In the genomic region with DNA sequence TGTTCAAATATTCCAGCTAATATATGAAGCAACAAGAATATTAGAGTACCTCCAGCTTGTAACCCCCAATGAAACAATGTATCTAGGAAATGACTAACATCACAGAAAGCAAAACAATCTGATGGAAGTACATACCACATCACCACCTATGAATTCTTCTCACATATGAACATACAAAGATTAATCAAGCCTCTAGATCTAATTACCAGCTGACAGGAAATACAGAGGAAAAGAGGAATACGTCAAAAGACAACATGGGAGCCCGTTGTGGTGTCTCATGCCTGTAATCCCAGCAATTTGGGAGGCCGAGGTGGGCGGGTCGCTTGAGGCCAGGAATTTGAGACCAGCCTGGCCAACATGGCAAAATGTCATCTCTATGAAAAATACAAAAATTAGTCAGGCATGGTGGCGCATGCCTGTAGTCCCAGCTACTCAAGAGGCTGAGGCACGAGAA, we compare ENCODE assay signal across 14 cellular contexts. TPM values are rescaled to one million over a fixed set of nuclear protein-coding genes. Genes with fewer than 3 reads are reported as not detected.
DNase-seq lines count a peak whose midpoint lies in the region; ATAC-seq and TF ChIP-seq lines count a peak whose summit lies in the region.
"Had no signal": no experiment of that assay in that cellular context is flagged by ENCODE, and none has a peak within 500 bp of the region (broad histone marks: within the 10 kb centered on the region; RNA-seq: fewer than 3 reads in every experiment).

No MANE protein-coding gene starts in this region.

- H3K4me2 ChIP-seq in mammary epithelial cell (ENCODE audit: insufficient read depth, low read depth, low read length): peak overlapping the region; percentile 40
- H3K4me2 ChIP-seq: BLaER1 treated with 17β-estradiol and CSF1 and Interleukin-3, amounts not matched to agents 10 nM and 100 nM had no signal

- intact Hi-C loops in mammary epithelial cell (cut with micrococcal nuclease): loop anchor here (1.0 kb wide), 2 partner anchors 8 to 14 kb away; partner anchors contain the start of genes GMPR2 and NEDD8

- H4K20me1 ChIP-seq in mammary epithelial cell (ENCODE audit: insufficient read depth, low read length): no peaks in the 10 kb centered on the region

- TF ChIP-seq CTCF in mammary epithelial cell (conservative IDR thresholded peaks at IDR 0.05 in 1 of 2, IDR thresholded peaks at IDR 0.05 in 1 of 2; ENCODE audit: extremely low read depth in 1 of 2, insufficient read depth in 1 of 2, low read depth in 1 of 2, low read length in 2 of 2) (no peak), lung (IDR thresholded peaks at IDR 0.05; ENCODE audit: control extremely low read depth, extremely low read depth) (no peak)

- peak overlapping the region; percentile 74 for H3K27ac ChIP-seq in mammary epithelial cell (ENCODE audit: insufficient read depth, low read depth, low read length)
- H3K27ac ChIP-seq in lung (ENCODE audit: low read depth in 1 of 2, low read length in 1 of 2): peak overlapping the region; percentile 23 to 31
- H3K27ac ChIP-seq: BLaER1 treated with 17β-estradiol and CSF1 and Interleukin-3, amounts not matched to agents 10 nM and 100 nM; prostate gland had no signal

- H3K27me3 ChIP-seq in mammary epithelial cell (ENCODE audit: insufficient read depth, low read length): no peaks in the 10 kb centered on the region
- H3K27me3 ChIP-seq in lung (ENCODE audit: control insufficient read depth, insufficient read depth): no peaks in the 10 kb centered on the region
- H3K27me3 ChIP-seq: BLaER1 treated with 17β-estradiol and CSF1 and Interleukin-3, amounts not matched to agents 10 nM and 100 nM had no signal

- H3K4me3 ChIP-seq in mammary epithelial cell (replicated peaks in 1 of 3; ENCODE audit: insufficient read depth in 1 of 3, low read depth in 2 of 3, low read length in 3 of 3) (no peak overlapping the region), lung (no peak overlapping the region)
- H3K4me3 ChIP-seq: BLaER1 treated with 17β-estradiol and CSF1 and Interleukin-3, amounts not matched to agents 10 nM and 100 nM; prostate gland had no signal

- H3K79me2 ChIP-seq in mammary epithelial cell (ENCODE audit: insufficient read depth, low read length): peaks cover 82% of the 10 kb centered on the region

- WGBS in mammary epithelial cell (ENCODE audit: low coverage, missing lambda C conversion rate): 46% methylated on average over 7 of the region's 7 CpGs
- 80 to 88% methylated on average over 7 of the region's 7 CpGs for WGBS in lung, 2 donors

- H3K9me3 ChIP-seq in mammary epithelial cell (replicated peaks; ENCODE audit: insufficient read depth, low read length) (no peaks in the 10 kb centered on the region), lung (ENCODE audit: control insufficient read depth in 2 of 2, insufficient read depth in 1 of 2, low read length in 1 of 2) (no peaks in the 10 kb centered on the region)
- H3K9me3 ChIP-seq: BLaER1 treated with 17β-estradiol and CSF1 and Interleukin-3, amounts not matched to agents 10 nM and 100 nM; prostate gland had no signal

- peak; percentile 70 for DNase-seq in AG08395 (ENCODE audit: low spot score)
- DNase-seq in HS-27A (ENCODE audit: low read depth): peak; percentile 76
- DNase-seq in mammary epithelial cell: peak; percentile 86
- no peak for DNase-seq in lung (ENCODE audit: low spot score)
- DNase-seq in NCI-H1105 (lab: John Stamatoyannopoulos, UW): no peak
- DNase-seq: activated T-cell treated with anti-CD3 and anti-CD28 coated beads for 4 hours, caudate nucleus, NCI-H2081 treated with DMSO at 0.1 percent for 48 hours, T1000 had no signal

- ATAC-seq in lung (ENCODE audit: insufficient read depth, low FRiP score) (no peak), HG03175 (IDR thresholded peaks at IDR 0.05; ENCODE audit: unreplicated experiment) (no peak), GM21737 (IDR thresholded peaks at IDR 0.05; ENCODE audit: unreplicated experiment) (no peak), GM19324 (IDR thresholded peaks at IDR 0.05; ENCODE audit: low FRiP score, unreplicated experiment) (no peak)

- peaks cover 2% of the 10 kb centered on the region for H3K36me3 ChIP-seq in mammary epithelial cell (ENCODE audit: insufficient read depth, low read length)
- H3K36me3 ChIP-seq in lung (ENCODE audit: control insufficient read depth in 2 of 2, insufficient read depth in 2 of 2, low read length in 2 of 2): peaks cover 0 to 3% of the 10 kb centered on the region in 2 donors
- H3K36me3 ChIP-seq: prostate gland had no signal

- no peak overlapping the region for H2AFZ ChIP-seq in mammary epithelial cell (ENCODE audit: low read depth, low read length)

- CTCF ChIA-PET in mammary epithelial cell (lab: Charles Lee; ENCODE audit: low non-redundant PET): interaction anchor here (0.7 kb wide), 1 partner anchor 65 kb away, joined by 3 read pairs; no protein-coding TSS in a partner anchor

- in situ Hi-C loops in mammary epithelial cell (cut with MboI; ENCODE audit: low sequenced_read_pairs in 2 of 2): no loop called here

- H3K4me1 ChIP-seq in mammary epithelial cell (ENCODE audit: insufficient read depth, low read length) (peaks cover 12% of the 10 kb centered on the region), lung (ENCODE audit: control insufficient read depth in 2 of 2, insufficient read depth in 2 of 2, low read length in 2 of 2) (peaks cover 0 to 3% of the 10 kb centered on the region in 2 donors)
- H3K4me1 ChIP-seq: prostate gland had no signal

- no TSS peak for BruUV-seq in mammary epithelial cell (replicated peaks; lab: Mats Ljungman, UMichigan)

- no peak overlapping the region for H3K9ac ChIP-seq in mammary epithelial cell (ENCODE audit: insufficient read depth, low read length)
- H3K9ac ChIP-seq: BLaER1 treated with 17β-estradiol and CSF1 and Interleukin-3, amounts not matched to agents 10 nM and 100 nM had no signal

- dilution Hi-C loops in mammary epithelial cell (cut with HindIII; ENCODE audit: low sequenced_read_pairs): no loop called here

RNA-seq across cellular contexts. Expression of gene NEDD8, which starts 7.5 kb away (rescaled TPM):
- 100 to 1,000 TPM in 1 of 2 donors, 10 to 100 TPM in 1; 66.2 to 274 TPM for total RNA-seq in mammary epithelial cell
- polyA plus RNA-seq in mammary epithelial cell: 284 TPM
- 181 TPM for polyA minus RNA-seq in mammary epithelial cell
- 100 to 1,000 TPM in 1 of 2 donors, 10 to 100 TPM in 1; 69.5 to 147 TPM for total RNA-seq in lung
- 100 to 1,000 TPM; 242 to 246 TPM for polyA plus RNA-seq in lung

RNA-seq across cellular contexts. Expression of gene GMPR2, which starts 8.1 kb away (rescaled TPM):
- total RNA-seq in mammary epithelial cell: 10 to 100 TPM; 55.7 to 81.9 TPM
- 76.9 TPM for polyA plus RNA-seq in mammary epithelial cell
- polyA minus RNA-seq in mammary epithelial cell: 52.9 TPM
- 10 to 100 TPM; 63.1 TPM for total RNA-seq in lung
- 10 to 100 TPM; 42.9 to 71.1 TPM for polyA plus RNA-seq in lung

RNA-seq across cellular contexts. Expression of gene MDP1, which starts 8.8 kb away (rescaled TPM):
- 10 to 100 TPM in 1 of 2 donors, 1 to 10 TPM in 1; 6.5 to 12.0 TPM for total RNA-seq in mammary epithelial cell
- polyA plus RNA-seq in mammary epithelial cell: 7.7 TPM
- polyA minus RNA-seq in mammary epithelial cell: 15.8 TPM
- 10 to 100 TPM; 20.8 to 24.8 TPM for total RNA-seq in lung
- polyA plus RNA-seq in lung: 10 to 100 TPM; 17.2 to 31.4 TPM

RNA-seq across cellular contexts. Expression of gene CHMP4A, which starts 11.4 kb away (rescaled TPM):
- total RNA-seq in mammary epithelial cell (10 to 100 TPM; 25.3 to 51.5 TPM), lung (10 to 100 TPM; 37.2 to 50.8 TPM)
- polyA plus RNA-seq in mammary epithelial cell (61.2 TPM), lung (100 to 1,000 TPM in 1 of 2 donors, 10 to 100 TPM in 1; 70.4 to 103 TPM)
- 1.9 TPM for polyA minus RNA-seq in mammary epithelial cell

RNA-seq across cellular contexts. Expression of gene TINF2, which starts 17.8 kb away (rescaled TPM):
- total RNA-seq in mammary epithelial cell: 100 to 1,000 TPM in 1 of 2 donors, 10 to 100 TPM in 1; 48.5 to 111 TPM
- 39.4 TPM for polyA plus RNA-seq in mammary epithelial cell
- 85.4 TPM for polyA minus RNA-seq in mammary epithelial cell
- 10 to 100 TPM; 48.2 to 89.1 TPM for total RNA-seq in lung
- polyA plus RNA-seq in lung: 10 to 100 TPM; 45.2 to 82.6 TPM

Comparison
In these comparisons a context has a peak if more than half of its experiments do, and no peak if none do; other contexts are left out.
1. DNase-seq: peak in AG08395 (single experiment), HS-27A (single experiment) and mammary epithelial cell (single experiment); none in lung (single experiment) and NCI-H1105 (single experiment).